Comparison of ENCODE assay signal across 21 cellular contexts in genomic region chr15:67267951-67268941, GRCh38.
"Had no signal": no experiment of that assay in that cellular context is flagged by ENCODE, and none has a peak within 500 bp of the region (broad histone marks: within the 10 kb centered on the region; RNA-seq: fewer than 3 reads in every experiment).

No MANE protein-coding gene starts in this region.

- H3K27ac ChIP-seq: hepatocyte had no signal

- DNase-seq: activated CD4-positive, alpha-beta memory T cell treated with anti-CD3 and anti-CD28 coated beads, Interleukin-2, amount 10 ng/mL, durations not matched to agents 7 days and 5 days; activated CD4-positive, alpha-beta T cell treated with anti-CD3 and anti-CD28 coated beads, Interleukin-2, amount 10 ng/mL, durations not matched to agents 24 days and 14 days; activated gamma-delta T cell; activated naive CD4-positive, alpha-beta T cell treated with anti-CD3 and anti-CD28 coated beads, Interleukin-2, amount 50 U/mL, for 16 hours; activated naive CD8-positive, alpha-beta T cell treated with anti-CD3 and anti-CD28 coated beads, Interleukin-2, amount 50 U/mL, for 24 hours; activated T-cell treated with anti-CD3 and anti-CD28 coated beads for 4 hours; aorta; caudate nucleus; effector memory CD4-positive, alpha-beta T cell; foreskin melanocyte; glutamatergic neuron; mesenchymal stem cell; naive thymus-derived CD4-positive, alpha-beta T cell; occipital lobe; posterior cingulate gyrus; stimulated activated CD4-positive, alpha-beta T cell treated with anti-CD3 and anti-CD28 coated beads, Interleukin-15, amount 100 ng/mL, for 24 hours; stimulated activated naive B cell treated with anti-CD40 and anti-IgM and Interleukin-4, amounts not matched to agents 10 μg/mL and 1 μg/mL and 100 μg/mL, for 72 hours; T1000 had no signal

- H3K27me3 ChIP-seq: hepatocyte had no signal

- FAIRE-seq: endothelial cell of umbilical vein had no signal

- H3K4me3 ChIP-seq: hepatocyte, smooth muscle cell had no signal
